In genomic region chr1:818611-819291, GRCh38 we compare ENCODE assay signal across 14 cellular contexts.
DNase-seq lines count a peak whose midpoint lies in the region; ATAC-seq, FAIRE-seq and TF ChIP-seq lines count a peak whose summit lies in the region.
"Had no signal": no experiment of that assay in that cellular context is flagged by ENCODE, and none has a peak within 500 bp of the region (broad histone marks: within the 10 kb centered on the region; RNA-seq: fewer than 3 reads in every experiment).

No MANE protein-coding gene starts in this region.

- no peak overlapping the region for H3K9ac ChIP-seq in kidney (ENCODE audit: low read length in 2 of 2)
- H3K9ac ChIP-seq: neural progenitor cell had no signal

- peaks cover 0 to 6% of the 10 kb centered on the region in 2 donors for H3K4me1 ChIP-seq in kidney (ENCODE audit: control insufficient read depth in 1 of 2, insufficient read depth in 1 of 2, low read depth in 1 of 2, low read length in 2 of 2)
- H3K4me1 ChIP-seq in thoracic aorta (ENCODE audit: control insufficient read depth in 1 of 2, low read depth in 2 of 2): peaks cover 2 to 16% of the 10 kb centered on the region in 2 donors
- no peaks in the 10 kb centered on the region for H3K4me1 ChIP-seq in PC-9 (replicated peaks; ENCODE audit: insufficient read depth)
- H3K4me1 ChIP-seq: neural progenitor cell had no signal

- H3K27ac ChIP-seq in cingulate gyrus (ENCODE audit: low read depth, low read length) (peak overlapping the region; percentile 29), kidney (ENCODE audit: low read depth in 2 of 2, low read length in 2 of 2) (no peak overlapping the region), thoracic aorta (peak overlapping the region; percentile 52 to 72), PC-9 (no peak overlapping the region)
- H3K27ac ChIP-seq: neural progenitor cell had no signal

- intact Hi-C loops in kidney (cut with DNase I) (no loop called here), PC-9 (cut with micrococcal nuclease; ENCODE audit: unreplicated experiment) (no loop called here)

- H3K27me3 ChIP-seq in thoracic aorta (replicated peaks; ENCODE audit: insufficient read depth) (no peaks in the 10 kb centered on the region), PC-9 (ENCODE audit: insufficient read depth, low read depth) (no peaks in the 10 kb centered on the region)
- H3K27me3 ChIP-seq: neural progenitor cell had no signal

- H3K9me3 ChIP-seq in kidney (ENCODE audit: control insufficient read depth in 1 of 2, low read length in 2 of 2): no peaks in the 10 kb centered on the region
- H3K9me3 ChIP-seq in thoracic aorta: no peaks in the 10 kb centered on the region
- H3K9me3 ChIP-seq in PC-9 (ENCODE audit: insufficient read depth, low read depth): no peaks in the 10 kb centered on the region

- no peaks in the 10 kb centered on the region for H3F3A ChIP-seq in PC-9 (ENCODE audit: insufficient read depth, low read depth)

- H3K4me2 ChIP-seq in PC-9: no peak overlapping the region
- H3K4me2 ChIP-seq: neural progenitor cell had no signal

- POLR2A ChIA-PET in PC-9 (lab: Charles Lee; ENCODE audit: unreplicated experiment): no interaction called here

- no peak for FAIRE-seq in kidney (lab: Jason Lieb, UNC)
- FAIRE-seq: astrocyte had no signal

- H2AFZ ChIP-seq in PC-9: no peak overlapping the region
- H2AFZ ChIP-seq: neural progenitor cell had no signal

- TF ChIP-seq CTCF in kidney (IDR thresholded peaks at IDR 0.05; ENCODE audit: borderline replicate concordance, extremely low read depth, insufficient read depth) (no peak), thoracic aorta (IDR thresholded peaks at IDR 0.05) (no peak), PC-9 (conservative IDR thresholded peaks at IDR 0.05) (no peak)

- H3K36me3 ChIP-seq in kidney (ENCODE audit: control insufficient read depth in 1 of 2, insufficient read depth in 2 of 2, low read length in 2 of 2) (no peaks in the 10 kb centered on the region), thoracic aorta (no peaks in the 10 kb centered on the region), PC-9 (ENCODE audit: low read depth) (no peaks in the 10 kb centered on the region)
- H3K36me3 ChIP-seq: neural progenitor cell had no signal

- no peaks in the 10 kb centered on the region for H3K79me2 ChIP-seq in PC-9 (ENCODE audit: low read depth)

- BruUV-seq in PC-9 (replicated peaks; lab: Mats Ljungman, UMichigan): no TSS peak

- H4K20me1 ChIP-seq in PC-9 (ENCODE audit: insufficient read depth): no peaks in the 10 kb centered on the region

- ATAC-seq in thoracic aorta (ENCODE audit: insufficient number of reproducible peaks, low FRiP score, low read depth) (peak; percentile 41), HG02970 (IDR thresholded peaks at IDR 0.05; ENCODE audit: low FRiP score, unreplicated experiment) (no peak)
- ATAC-seq: activated CD8-positive, alpha-beta T cell treated with anti-CD3 and anti-CD28 coated beads for 36 hours had no signal

- CTCF ChIA-PET in PC-9 (lab: Charles Lee): no interaction called here

- no peaks in the 10 kb centered on the region for H3K9me2 ChIP-seq in PC-9 (ENCODE audit: insufficient read depth)

- DNase-seq in M059J (ENCODE audit: low read depth) (peak; percentile 4), kidney (peak; percentile 60), thoracic aorta (ENCODE audit: low spot score) (no peak), NCI-H1417 (lab: John Stamatoyannopoulos, UW) (no peak), PC-9 (no peak)
- DNase-seq in stimulated activated naive CD4-positive, alpha-beta T cell treated with Interleukin-2 at 50 U/mL for 16 hours (lab: John Stamatoyannopoulos, UW): no peak
- DNase-seq: activated CD8-positive, alpha-beta T cell treated with anti-CD3 and anti-CD28 coated beads for 36 hours; NCI-H1105 treated with DMSO at 0.1 percent for 48 hours; NK-92 treated with Interleukin-12 subunit alpha and Interleukin-12 subunit beta, amount 100 ng/mL, for 24 hours had no signal

- H3K4me3 ChIP-seq in kidney (ENCODE audit: low read length in 2 of 2): no peak overlapping the region
- H3K4me3 ChIP-seq in thoracic aorta: no peak overlapping the region
- H3K4me3 ChIP-seq in PC-9: no peak overlapping the region
- H3K4me3 ChIP-seq: neural progenitor cell, skin epidermis had no signal

Comparison
In these comparisons a context has a peak if more than half of its experiments do, and no peak if none do; other contexts are left out.
1. DNase-seq: peak in M059J (single experiment) and kidney (single experiment); none in thoracic aorta (single experiment), NCI-H1417 (0 of 3), PC-9 (0 of 2) and stimulated activated naive CD4-positive, alpha-beta T cell treated with Interleukin-2 at 50 U/mL for 16 hours (single experiment).
2. H3K27ac ChIP-seq: peak in cingulate gyrus (single experiment) and thoracic aorta (2 of 2); none in kidney (0 of 2) and PC-9 (single experiment).